In genomic region chr12:100329800-100330199, GRCh38 we compare ENCODE assay signal across 13 cellular contexts. TPM values are rescaled to one million over a fixed set of nuclear protein-coding genes. Genes with fewer than 3 reads are reported as not detected.
DNase-seq lines count a peak whose midpoint lies in the region; ATAC-seq and TF ChIP-seq lines count a peak whose summit lies in the region.
"Had no signal": no experiment of that assay in that cellular context is flagged by ENCODE, and none has a peak within 500 bp of the region (broad histone marks: within the 10 kb centered on the region; RNA-seq: fewer than 3 reads in every experiment).

No MANE protein-coding gene starts in this region.

- in situ Hi-C loops in HAP-1 (cut with MboI; ENCODE audit: low sequenced_read_pairs), result no loop called here

- no peak for TF ChIP-seq CTCF in natural killer cell (IDR thresholded peaks at IDR 0.05)
- no peak for TF ChIP-seq CTCF in tibial artery (IDR thresholded peaks at IDR 0.05)

- ATAC-seq in GM18498 (IDR thresholded peaks at IDR 0.05; ENCODE audit: unreplicated experiment) (peak; percentile 94), GM19372 (IDR thresholded peaks at IDR 0.05; ENCODE audit: low read depth, unreplicated experiment) (peak; percentile 91), HG02798 (IDR thresholded peaks at IDR 0.05; ENCODE audit: poor library complexity, unreplicated experiment) (peak; percentile 98), HG03469 (IDR thresholded peaks at IDR 0.05; ENCODE audit: unreplicated experiment) (peak; percentile 87), natural killer cell (no peak)
- ATAC-seq: mucosa of descending colon, right cardiac atrium had no signal

- no peak for DNase-seq in HAP-1 (ENCODE audit: low spot score in 2 of 2)
- DNase-seq in NCI-H1092 treated with DMSO at 0.1 percent for 48 hours (lab: John Stamatoyannopoulos, UW), result no peak
- no peak for DNase-seq in natural killer cell
- DNase-seq in tibial artery, result no peak
- DNase-seq: C1 segment of cervical spinal cord; effector CD8-positive, alpha-beta T cell; mucosa of descending colon; right cardiac atrium had no signal

- no peaks in the 10 kb centered on the region for H3K9me3 Mint-ChIP-seq in natural killer cell

- H3K9me3 ChIP-seq in HAP-1 (no peaks in the 10 kb centered on the region), tibial artery (no peaks in the 10 kb centered on the region)
- H3K9me3 ChIP-seq: mucosa of descending colon had no signal

- no peak overlapping the region for H3K27ac ChIP-seq in tibial artery

- H3K27me3 ChIP-seq in HAP-1 (ENCODE audit: low read depth) (no peaks in the 10 kb centered on the region), tibial artery (no peaks in the 10 kb centered on the region)

- no peak overlapping the region for H3K4me3 Mint-ChIP-seq in natural killer cell

- no peaks in the 10 kb centered on the region for H3K27me3 Mint-ChIP-seq in natural killer cell (ENCODE audit: low read depth in 2 of 2)

- no peaks in the 10 kb centered on the region for H3K4me1 Mint-ChIP-seq in natural killer cell

- H3K36me3 ChIP-seq in HAP-1 (replicated peaks) (peaks cover 6% of the 10 kb centered on the region), tibial artery (peaks cover 37 to 77% (median 58%) of the 10 kb centered on the region in 3 donors)

- H3K4me3 ChIP-seq in HAP-1, result no peak overlapping the region
- H3K4me3 ChIP-seq in tibial artery, result no peak overlapping the region
- H3K4me3 ChIP-seq: mucosa of descending colon had no signal

- H3K27ac Mint-ChIP-seq in natural killer cell, result no peak overlapping the region

- H3K4me1 ChIP-seq in HAP-1 (peaks cover 15% of the 10 kb centered on the region), tibial artery (no peaks in the 10 kb centered on the region)

- peaks cover 28% of the 10 kb centered on the region for H3K36me3 Mint-ChIP-seq in natural killer cell

- intact Hi-C loops in natural killer cell (cut with micrococcal nuclease) (no loop called here), tibial artery (cut with DNase I; ENCODE audit: low total_unique reads) (no loop called here)

RNA-seq across cellular contexts. Expression of gene SLC17A8, which starts 27.1 kb away (rescaled TPM):
- not detected for total RNA-seq in natural killer cell
- total RNA-seq: RPMI7951 had no signal

Comparison
In these comparisons a context has a peak if more than half of its experiments do, and no peak if none do; other contexts are left out.
1. ATAC-seq: peak in GM18498 (single experiment), GM19372 (single experiment), HG02798 (single experiment) and HG03469 (single experiment); none in natural killer cell (0 of 3).